ENCODE assay signal across 16 cellular contexts in genomic region chr19:14167013-14167593, GRCh38. TPM values are rescaled to one million over a fixed set of nuclear protein-coding genes. Genes with fewer than 3 reads are reported as not detected.
A peak's percentile ranks its signal among the peaks of the same experiment; 100 is the strongest.
DNase-seq lines count a peak whose midpoint lies in the region; ATAC-seq, FAIRE-seq and TF ChIP-seq lines count a peak whose summit lies in the region.
"Had no signal": no experiment of that assay in that cellular context is flagged by ENCODE, and none has a peak within 500 bp of the region (broad histone marks: within the 10 kb centered on the region; RNA-seq: fewer than 3 reads in every experiment).

No MANE protein-coding gene starts in this region.

- no peak overlapping the region for H3K4me3 ChIP-seq in NT2/D1 (ENCODE audit: insufficient read length, low read depth)
- H3K4me3 ChIP-seq in coronary artery: peak overlapping the region; percentile 47
- H3K4me3 ChIP-seq in neural progenitor cell: no peak overlapping the region
- H3K4me3 ChIP-seq in PC-3 (ENCODE audit: low read length): no peak overlapping the region
- H3K4me3 ChIP-seq: prostate gland had no signal

- H2AFZ ChIP-seq in neural progenitor cell (replicated peaks) (no peak overlapping the region), PC-3 (ENCODE audit: low read length) (no peak overlapping the region)

- DNase-seq in CD14-positive monocyte (ENCODE audit: low spot score) (no peak), NT2/D1 (ENCODE audit: low read depth, low spot score) (no peak), coronary artery (ENCODE audit: low spot score) (no peak), neural progenitor cell (ENCODE audit: low spot score) (no peak), PC-3 (no peak), GM19239 (ENCODE audit: insufficient read length, low spot score) (no peak), NCI-H524 (lab: John Stamatoyannopoulos, UW) (no peak)
- DNase-seq: caudate nucleus, NCI-H446 treated with DMSO at 0.1 percent for 48 hours had no signal

- peaks cover 41% of the 10 kb centered on the region for H4K20me1 ChIP-seq in neural progenitor cell (ENCODE audit: low read depth)
- no peaks in the 10 kb centered on the region for H4K20me1 ChIP-seq in PC-3 (ENCODE audit: low read length)

- TF ChIP-seq CTCF in CD14-positive monocyte (IDR thresholded peaks at IDR 0.05) (no peak), coronary artery (IDR thresholded peaks at IDR 0.05) (no peak), neural progenitor cell (IDR thresholded peaks at IDR 0.05) (no peak), PC-3 (conservative IDR thresholded peaks at IDR 0.05; ENCODE audit: low read depth, low read length) (no peak)

- BruUV-seq in PC-3 (replicated peaks; lab: Mats Ljungman, UMichigan): no TSS peak

- peak overlapping the region; percentile 76 to 90 (median 87) for H3K27ac Mint-ChIP-seq in CD14-positive monocyte
- H3K27ac Mint-ChIP-seq in neural progenitor cell: no peak overlapping the region

- ATAC-seq in PC-3: no peak
- no peak for ATAC-seq in HG02938 (IDR thresholded peaks at IDR 0.05; ENCODE audit: unreplicated experiment)
- ATAC-seq: HCT116 had no signal

- H3K9me3 Mint-ChIP-seq in CD14-positive monocyte: peaks cover 0 to 9% (median 5%) of the 10 kb centered on the region in 7 donors
- H3K9me3 Mint-ChIP-seq in neural progenitor cell: no peaks in the 10 kb centered on the region

- H3K27me3 Mint-ChIP-seq in CD14-positive monocyte (ENCODE audit: low read depth in 3 of 3): peaks cover 7 to 19% (median 10%) of the 10 kb centered on the region in 3 donors
- peaks cover 3% of the 10 kb centered on the region for H3K27me3 Mint-ChIP-seq in neural progenitor cell (ENCODE audit: insufficient read depth, low read depth)

- peaks cover 8 to 9% of the 10 kb centered on the region in 2 donors for H3K36me3 Mint-ChIP-seq in CD14-positive monocyte
- H3K36me3 Mint-ChIP-seq in neural progenitor cell: peaks cover 24% of the 10 kb centered on the region

- H3K4me2 ChIP-seq in neural progenitor cell (no peak overlapping the region), PC-3 (ENCODE audit: low read length) (no peak overlapping the region)

- H3K9me3 ChIP-seq in NT2/D1 (ENCODE audit: insufficient read depth, low read length) (no peaks in the 10 kb centered on the region), neural progenitor cell (ENCODE audit: low read depth) (no peaks in the 10 kb centered on the region), PC-3 (ENCODE audit: low read length) (no peaks in the 10 kb centered on the region)
- H3K9me3 ChIP-seq: prostate gland had no signal

- no peak for FAIRE-seq in GM19239 (lab: Jason Lieb, UNC)
- FAIRE-seq: G401.6, HTR-8/SVneo had no signal

- H3K4me1 ChIP-seq in NT2/D1 (ENCODE audit: insufficient read depth, insufficient read length): peaks cover 31% of the 10 kb centered on the region
- peaks cover 41% of the 10 kb centered on the region for H3K4me1 ChIP-seq in neural progenitor cell
- H3K4me1 ChIP-seq in PC-3 (ENCODE audit: insufficient read depth, low read length): no peaks in the 10 kb centered on the region
- H3K4me1 ChIP-seq: prostate gland had no signal

- peak overlapping the region; percentile 74 to 80 for H3K4me3 Mint-ChIP-seq in CD14-positive monocyte
- no peak overlapping the region for H3K4me3 Mint-ChIP-seq in neural progenitor cell

- H3K27ac ChIP-seq in coronary artery: peak overlapping the region in 1 of 2 donors; percentile 41
- H3K27ac ChIP-seq in neural progenitor cell: no peak overlapping the region
- H3K27ac ChIP-seq in PC-3 (ENCODE audit: low read length): no peak overlapping the region
- H3K27ac ChIP-seq: C4-2B, prostate gland, RWPE1 had no signal

- H3K4me1 Mint-ChIP-seq in CD14-positive monocyte (peaks cover 34% of the 10 kb centered on the region), neural progenitor cell (peaks cover 18% of the 10 kb centered on the region)

- CTCF ChIA-PET in PC-3 (lab: Charles Lee): no interaction called here

- H3K27me3 ChIP-seq in NT2/D1 (ENCODE audit: insufficient read depth, insufficient read length): no peaks in the 10 kb centered on the region
- H3K27me3 ChIP-seq in neural progenitor cell: no peaks in the 10 kb centered on the region
- no peaks in the 10 kb centered on the region for H3K27me3 ChIP-seq in PC-3 (ENCODE audit: low read length)

- no peaks in the 10 kb centered on the region for H3K79me2 ChIP-seq in neural progenitor cell (ENCODE audit: low read depth)
- no peaks in the 10 kb centered on the region for H3K79me2 ChIP-seq in PC-3 (ENCODE audit: low read length)

- peaks cover 50% of the 10 kb centered on the region for H3K36me3 ChIP-seq in NT2/D1 (ENCODE audit: insufficient read depth, insufficient read length, low read length)
- no peaks in the 10 kb centered on the region for H3K36me3 ChIP-seq in neural progenitor cell
- H3K36me3 ChIP-seq in PC-3 (ENCODE audit: low read depth, low read length): peaks cover 18% of the 10 kb centered on the region
- H3K36me3 ChIP-seq: prostate gland had no signal

- POLR2A ChIA-PET in PC-3 (lab: Charles Lee; ENCODE audit: unreplicated experiment): no interaction called here

- no peaks in the 10 kb centered on the region for H3F3A ChIP-seq in neural progenitor cell (ENCODE audit: low read depth)
- H3F3A ChIP-seq in PC-3 (ENCODE audit: low read length, unreplicated experiment): no peaks in the 10 kb centered on the region

- intact Hi-C loops in CD14-positive monocyte (cut with micrococcal nuclease) (no loop called here), PC-3 (cut with micrococcal nuclease) (no loop called here)

- H3K9ac ChIP-seq in NT2/D1 (ENCODE audit: insufficient read length, low read depth) (peak overlapping the region; percentile 32), neural progenitor cell (peak overlapping the region; percentile 20), PC-3 (ENCODE audit: low read length) (no peak overlapping the region)

- no peaks in the 10 kb centered on the region for H3K9me2 ChIP-seq in PC-3 (replicated peaks; ENCODE audit: low read length)

RNA-seq across cellular contexts. Expression of gene ASF1B, which starts 30.7 kb away (rescaled TPM):
- polyA plus RNA-seq in CD14-positive monocyte: 10 to 100 TPM in 1 of 2 donors, 1 to 10 TPM in 1; 9.2 to 13.4 TPM
- total RNA-seq in neural progenitor cell (ENCODE audit: low replicate concordance): 16.4 and 38.8 TPM in 2 replicates
- 71.2 and 84.7 TPM in 2 replicates for total RNA-seq in PC-3 (2014; rRNA removed)

RNA-seq across cellular contexts. Expression of gene ADGRL1, which starts 38.9 kb away (rescaled TPM):
- polyA plus RNA-seq in CD14-positive monocyte: not detected
- total RNA-seq in neural progenitor cell (ENCODE audit: low replicate concordance) (13.3 and 59.0 TPM in 2 replicates), PC-3 (2014; rRNA removed) (37.2 and 39.3 TPM in 2 replicates)

RNA-seq across cellular contexts. Expression of gene PRKACA, which starts 49.5 kb away (rescaled TPM):
- 1 to 10 TPM; 2.0 to 3.8 TPM for polyA plus RNA-seq in CD14-positive monocyte
- total RNA-seq in neural progenitor cell (ENCODE audit: low replicate concordance) (22.2 and 31.8 TPM in 2 replicates), PC-3 (2014; rRNA removed) (50.2 and 72.9 TPM in 2 replicates)
